Comparison of ENCODE assay signal across 11 cellular contexts in the genomic region with DNA sequence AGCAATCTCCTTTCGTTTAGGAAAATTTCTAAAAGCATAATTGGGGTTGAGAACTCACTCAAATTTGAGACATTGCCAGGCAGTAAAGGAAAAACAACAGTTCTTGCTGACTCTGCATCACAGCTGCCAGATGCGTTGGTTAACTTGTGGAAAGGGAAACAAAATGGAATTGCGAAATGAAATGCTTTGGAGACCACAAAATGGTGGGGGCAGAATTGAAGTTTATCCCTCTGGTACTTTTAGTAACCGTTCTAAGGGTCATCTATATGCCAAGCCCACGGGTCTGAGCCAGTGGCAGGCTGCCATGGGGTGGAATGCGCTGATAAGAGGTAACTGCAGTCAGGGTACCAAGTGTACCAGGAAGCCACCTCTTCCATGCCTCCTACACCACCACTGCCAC. TPM values are rescaled to one million over a fixed set of nuclear protein-coding genes. Genes with fewer than 3 reads are reported as not detected.
DNase-seq lines count a peak whose midpoint lies in the region; ATAC-seq lines count a peak whose summit lies in the region.
"Had no signal": no experiment of that assay in that cellular context is flagged by ENCODE, and none has a peak within 500 bp of the region (broad histone marks: within the 10 kb centered on the region; RNA-seq: fewer than 3 reads in every experiment).

No MANE protein-coding gene starts in this region.

- intact Hi-C loops in Right ventricle myocardium inferior (cut with DNase I) = loop anchor here (2.0 kb wide), 1 partner anchor 29 kb away; a partner anchor contains a TSS
- intact Hi-C loops in cardiac septum (cut with DNase I) = no loop called here

- ATAC-seq in Right ventricle myocardium inferior (peak; percentile 75), HG03139 (IDR thresholded peaks at IDR 0.05; ENCODE audit: unreplicated experiment) (no peak), HG03280 (IDR thresholded peaks at IDR 0.05; ENCODE audit: unreplicated experiment) (no peak)

- DNase-seq in Right ventricle myocardium inferior (ENCODE audit: missing footprints) (peak; percentile 76), cardiac septum (ENCODE audit: low spot score) (no peak), epidermal melanocyte (ENCODE audit: insufficient read length, low spot score) (peak; percentile 61), myocyte (ENCODE audit: low read depth) (peak; percentile 86), CD1c-positive myeloid dendritic cell (ENCODE audit: extremely low spot score) (no peak)
- no peak for DNase-seq in effector CD4-positive, alpha-beta T cell
- DNase-seq: C1 segment of cervical spinal cord; central memory CD4-positive, alpha-beta T cell; nucleus accumbens had no signal

RNA-seq across cellular contexts. Expression of a gene that starts 28.6 kb away (rescaled TPM):
- total RNA-seq in Right ventricle myocardium inferior (284 TPM), cardiac septum (149 TPM), myocyte (45.9 and 84.9 TPM in 2 replicates)
- polyA plus RNA-seq in myocyte (2012) = 20.5 TPM

Comparison
In these comparisons a context has a peak if more than half of its experiments do, and no peak if none do; other contexts are left out.
1. DNase-seq: peak in Right ventricle myocardium inferior (single experiment), epidermal melanocyte (single experiment) and myocyte (single experiment); none in cardiac septum (single experiment), CD1c-positive myeloid dendritic cell (single experiment) and effector CD4-positive, alpha-beta T cell (single experiment).